ENCODE assay signal across 19 cellular contexts in genomic region chr17:78605429-78605828, GRCh38. TPM values are rescaled to one million over a fixed set of nuclear protein-coding genes. Genes with fewer than 3 reads are reported as not detected.
DNase-seq lines count a peak whose midpoint lies in the region; ATAC-seq, FAIRE-seq and TF ChIP-seq lines count a peak whose summit lies in the region.
"Had no signal": no experiment of that assay in that cellular context is flagged by ENCODE, and none has a peak within 500 bp of the region (broad histone marks: within the 10 kb centered on the region; RNA-seq: fewer than 3 reads in every experiment).

No MANE protein-coding gene starts in this region.

- no peaks in the 10 kb centered on the region for H3K4me1 ChIP-seq in mucosa of descending colon (ENCODE audit: low read depth)
- H3K4me1 ChIP-seq: HAP-1 had no signal

- H3K4me3 ChIP-seq in mucosa of descending colon: no peak overlapping the region
- H3K4me3 ChIP-seq: GM12878, HAP-1 had no signal

- TF ChIP-seq CTCF in mucosa of descending colon (IDR thresholded peaks at IDR 0.05): no peak

- no peaks in the 10 kb centered on the region for H3K9me3 ChIP-seq in mucosa of descending colon
- H3K9me3 ChIP-seq: HAP-1 had no signal

- ATAC-seq in mucosa of descending colon: peak; percentile 44
- ATAC-seq in GM21717 (IDR thresholded peaks at IDR 0.05; ENCODE audit: unreplicated experiment): no peak
- ATAC-seq in GM21825 (IDR thresholded peaks at IDR 0.05; ENCODE audit: unreplicated experiment): no peak
- ATAC-seq in HG03469 (IDR thresholded peaks at IDR 0.05; ENCODE audit: unreplicated experiment): no peak
- ATAC-seq: GM12878 had no signal

- peak; percentile 26 for FAIRE-seq in HTR-8/SVneo (lab: Jason Lieb, UNC)
- FAIRE-seq: GM12878, GM19239, H54 had no signal

- intact Hi-C loops in mucosa of descending colon (cut with DNase I, micrococcal nuclease): no loop called here

- DNase-seq in HTR-8/SVneo (ENCODE audit: insufficient read length, low spot score) (no peak), NCI-H774 (lab: John Stamatoyannopoulos, UW) (peak; percentile 54), mucosa of descending colon (no peak), NCI-H2227 (lab: John Stamatoyannopoulos, UW; ENCODE audit: unreplicated experiment) (no peak)
- DNase-seq: C1 segment of cervical spinal cord; CD4-positive, alpha-beta memory T cell; COR-L47; DMS79; EL; GDM1; GOT3; HFFc6 had no signal

- no peaks in the 10 kb centered on the region for H3K36me3 ChIP-seq in mucosa of descending colon (ENCODE audit: low read depth)
- H3K36me3 ChIP-seq: HAP-1 had no signal

RNA-seq across cellular contexts. Expression of gene DNAH17, which starts 28.2 kb away (rescaled TPM):
- total RNA-seq in mucosa of descending colon: under 1 TPM in 2 of 3 donors, not detected in 1; 0.06 to 0.17 TPM
- total RNA-seq: HFFc6 had no signal
